ENCODE assay signal across 16 cellular contexts in the genomic region with DNA sequence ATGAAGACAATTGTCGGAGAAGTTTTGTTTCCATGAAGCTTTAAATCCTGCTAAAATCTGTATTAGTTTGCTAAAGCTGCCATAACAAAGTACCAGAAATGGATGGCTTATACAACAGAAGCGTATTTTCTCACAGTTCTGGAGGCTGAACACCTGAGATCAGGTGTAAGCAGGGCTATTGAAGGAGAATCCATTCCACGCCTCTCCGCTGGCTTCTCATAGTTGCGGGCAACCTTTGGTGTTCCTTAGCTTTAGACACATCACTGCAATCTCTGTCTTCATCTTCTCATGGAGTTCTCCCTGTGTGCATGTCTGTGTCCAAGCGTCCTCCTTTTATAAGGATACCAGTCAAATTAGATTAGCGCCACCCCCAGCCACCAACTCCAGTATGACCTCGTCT.
"Had no signal": no experiment of that assay in that cellular context is flagged by ENCODE, and none has a peak within 500 bp of the region (broad histone marks: within the 10 kb centered on the region; RNA-seq: fewer than 3 reads in every experiment).

No MANE protein-coding gene starts in this region.

- H3K4me3 Mint-ChIP-seq: mesothelial cell of epicardium had no signal

- H3K27ac ChIP-seq: coronary artery, dorsolateral prefrontal cortex, esophagus muscularis mucosa, foreskin keratinocyte, gastroesophageal sphincter, heart right ventricle, left lung, lower lobe of right lung had no signal

- H3K36me3 ChIP-seq: esophagus muscularis mucosa, gastroesophageal sphincter, heart right ventricle, left lung, lower lobe of right lung had no signal

- ATAC-seq: foreskin keratinocyte, mucosa of descending colon had no signal

- DNase-seq: dermis blood vessel endothelial cell; dorsolateral prefrontal cortex; effector CD4-positive, alpha-beta T cell; effector memory CD4-positive, alpha-beta T cell; foreskin keratinocyte; head of caudate nucleus; hippocampal formation; left lung; lower lobe of right lung; mesenchymal stem cell; mucosa of descending colon had no signal

- H3K27me3 ChIP-seq: dorsolateral prefrontal cortex, esophagus muscularis mucosa, foreskin keratinocyte, gastroesophageal sphincter, heart right ventricle, left lung had no signal

- H3K4me3 ChIP-seq: coronary artery, dorsolateral prefrontal cortex, esophagus muscularis mucosa, gastroesophageal sphincter, heart right ventricle, left lung, lower lobe of right lung, mucosa of descending colon had no signal

- H3K27ac Mint-ChIP-seq: mesothelial cell of epicardium had no signal

- H3K4me1 ChIP-seq: foreskin keratinocyte, left lung had no signal

- H3K9me3 ChIP-seq: esophagus muscularis mucosa, gastroesophageal sphincter, heart right ventricle, left lung, lower lobe of right lung, mucosa of descending colon had no signal

- H3K36me3 Mint-ChIP-seq: mesothelial cell of epicardium had no signal
